ENCODE assay signal across 1 cellular context in the genomic region with DNA sequence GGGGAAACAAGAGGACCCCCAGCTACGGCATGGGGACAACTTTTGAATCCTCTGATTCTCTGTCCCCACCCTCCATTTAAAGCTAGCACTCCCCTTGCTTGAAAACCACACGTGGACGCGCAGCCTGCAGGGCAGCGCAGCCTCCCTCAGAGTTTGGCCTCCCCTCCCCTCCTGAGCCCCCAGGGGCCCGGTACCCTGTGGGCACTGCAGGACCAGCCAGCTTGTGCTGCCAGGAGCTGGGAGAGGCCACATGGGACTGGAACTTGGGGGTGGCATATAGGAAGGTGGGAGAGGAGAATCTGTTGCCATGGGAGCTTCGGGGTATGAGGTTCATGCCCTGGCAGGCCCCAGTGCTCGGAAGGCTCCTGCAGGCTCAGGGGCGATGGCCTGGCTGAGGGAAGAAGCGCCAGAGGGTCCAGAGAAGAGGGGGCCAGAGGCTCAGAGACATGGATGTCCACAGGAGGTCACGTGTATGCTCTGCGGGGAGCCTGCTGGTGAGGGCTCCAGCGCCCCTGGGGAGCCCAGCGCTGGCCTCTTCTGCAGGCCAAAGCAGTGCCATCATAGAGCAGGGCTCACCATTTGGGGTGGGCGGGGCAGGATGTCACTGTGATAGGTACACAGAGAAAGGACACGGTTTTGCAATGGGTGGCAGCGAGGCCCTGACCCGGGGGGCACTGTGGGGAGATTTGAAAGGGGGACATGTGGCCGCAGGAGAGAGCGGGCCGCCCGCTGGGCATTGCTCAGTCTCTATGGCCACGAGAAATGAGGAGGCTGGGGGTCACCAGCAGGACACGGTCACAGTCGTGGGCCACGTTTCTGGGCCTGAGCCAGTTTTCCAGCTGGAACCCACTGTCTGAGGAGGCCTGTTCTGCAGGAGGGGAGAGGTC.
TF ChIP-seq lines count a peak whose summit lies in the region.

No MANE protein-coding gene starts in this region.

TF ChIP-seq in K562, 482 proteins besides CTCF, POLR2A, EP300 and RAD21 (continued from another document):
- TF ChIP-seq BCLAF1 (IDR thresholded peaks at IDR 0.05; ENCODE audit: borderline replicate concordance in 1 of 2, control insufficient read depth in 1 of 2, low read depth in 2 of 2, low read length in 1 of 2) (no peak), RFX7 (CRISPR knock-in tag; IDR thresholded peaks at IDR 0.05) (no peak), KLF13 (tag; IDR thresholded peaks at IDR 0.05; ENCODE audit: borderline replicate concordance, low read depth) (no peak), EHMT2 (IDR thresholded peaks at IDR 0.05) (no peak), MCM3 (IDR thresholded peaks at IDR 0.05) (no peak)
TF ChIP-seq in K562: peak in this region for 1.
